ENCODE assay signal across 27 cellular contexts in genomic region chr1:235573880-235574279, GRCh38.
"Had no signal": no experiment of that assay in that cellular context is flagged by ENCODE, and none has a peak within 500 bp of the region (broad histone marks: within the 10 kb centered on the region; RNA-seq: fewer than 3 reads in every experiment).

No MANE protein-coding gene starts in this region.

- H3K4me1 ChIP-seq: stomach, suprapubic skin, testis, thyroid gland, tibial artery, tibial nerve, transverse colon, upper lobe of left lung, upper lobe of right lung, uterus, vagina had no signal

- H3K4me3 ChIP-seq: stomach, suprapubic skin, testis, thoracic aorta, thyroid gland, tibial artery, tibial nerve, transverse colon, upper lobe of left lung, upper lobe of right lung, uterus, vagina had no signal

- H3K9me3 ChIP-seq: stomach, suprapubic skin, testis, thoracic aorta, thyroid gland, tibial artery, tibial nerve, transverse colon, upper lobe of left lung, upper lobe of right lung, uterus, vagina had no signal

- ATAC-seq: stimulated activated effector memory CD8-positive, alpha-beta T cell treated with anti-CD3 and anti-CD28 coated beads, Interleukin-12 subunit alpha, Interleukin-12 subunit beta, amount 100 ng/mL, for 72 hours; stimulated activated memory B cell treated with anti-CD40 and anti-IgM and Interleukin-4, amounts not matched to agents 10 μg/mL and 1 μg/mL and 100 μg/mL, for 72 hours; stimulated activated naive B cell treated with anti-CD40 and anti-IgM and Interleukin-4, amounts not matched to agents 10 μg/mL and 1 μg/mL and 100 μg/mL, for 72 hours; stimulated activated naive CD8-positive, alpha-beta T cell treated with anti-CD3 and anti-CD28 coated beads, Interleukin-15, amount 100 ng/mL, for 72 hours; stimulated activated naive CD8-positive, alpha-beta T cell treated with anti-CD3 and anti-CD28 coated beads, Interleukin-15, Interleukin-2, amounts not matched to agents 100 U/mL and 50 U/mL, for 24 hours; upper lobe of right lung had no signal

- H3K27me3 ChIP-seq: stomach, suprapubic skin, testis, thyroid gland, tibial nerve, transverse colon, upper lobe of left lung, upper lobe of right lung, uterus, vagina had no signal

- FAIRE-seq: urothelium cell line had no signal

- DNase-seq: stimulated activated CD4-positive, alpha-beta T cell treated with anti-CD3 and anti-CD28 coated beads, Interleukin-2, amount 100 ng/mL, for 48 hours; stimulated activated CD4-positive, alpha-beta T cell treated with anti-CD3 and anti-CD28 coated beads, Interleukin-4, amount 100 ng/mL, for 1 hour; stimulated activated CD4-positive, alpha-beta T cell treated with anti-CD3 and anti-CD28 coated beads, Interleukin-4, amount 100 ng/mL, for 24 hours; stimulated activated CD4-positive, alpha-beta T cell treated with anti-CD3 and anti-CD28 coated beads, Interleukin-4, amount 100 ng/mL, for 4 hours; stimulated activated CD8-positive, alpha-beta memory T cell treated with anti-CD3 and anti-CD28 coated beads, Interleukin-4, amount 100 ng/mL, for 48 hours; stimulated activated naive B cell treated with anti-CD40 and anti-IgM and Interleukin-4, amounts not matched to agents 10 μg/mL and 1 μg/mL and 100 μg/mL, for 72 hours; stimulated activated naive CD4-positive, alpha-beta T cell; stimulated activated naive CD4-positive, alpha-beta T cell treated with Interleukin-2 at 50 U/mL for 16 hours; stimulated activated naive CD8-positive, alpha-beta T cell treated with anti-CD3 and anti-CD28 coated beads, Interleukin-15, amount 100 ng/mL, for 72 hours; stimulated activated naive CD8-positive, alpha-beta T cell treated with anti-CD3 and anti-CD28 coated beads, Interleukin-15, Interleukin-2, amounts not matched to agents 100 U/mL and 50 U/mL, for 24 hours; stomach; substantia nigra; testis; thyroid gland; tibial artery; transverse colon; trophoblast cell; upper lobe of left lung; upper lobe of right lung; uterus had no signal

- H3K27ac ChIP-seq: stomach, suprapubic skin, testis, thoracic aorta, thyroid gland, tibial artery, tibial nerve, transverse colon, upper lobe of left lung, upper lobe of right lung, uterus, vagina had no signal

- H3K36me3 ChIP-seq: stomach, suprapubic skin, thoracic aorta, thyroid gland, tibial artery, tibial nerve, transverse colon, upper lobe of left lung, upper lobe of right lung, uterus, vagina had no signal
